In the genomic region with DNA sequence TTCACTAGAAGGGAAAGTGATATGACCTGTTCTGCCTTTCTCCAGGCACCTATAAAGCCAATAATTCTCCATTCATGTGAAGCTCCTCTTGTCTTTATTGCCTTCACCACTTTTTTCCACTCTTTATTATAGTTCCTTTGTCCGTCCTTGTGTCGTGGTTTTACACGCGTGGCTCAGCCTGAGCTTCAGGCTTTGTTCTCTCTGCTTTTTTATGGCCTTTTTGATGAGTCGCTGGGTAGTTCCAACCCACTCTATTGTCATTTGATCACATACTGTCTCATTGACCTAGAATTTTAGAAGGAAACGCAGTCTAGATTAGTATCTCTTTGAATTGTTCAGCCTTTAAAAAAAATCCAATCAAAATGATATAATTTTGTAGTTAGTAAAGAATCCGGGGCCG, we compare ENCODE assay signal across 1 cellular context.
TF ChIP-seq lines count a peak whose summit lies in the region.

No MANE protein-coding gene starts in this region.

TF ChIP-seq in SK-N-SH treated with all-trans-retinoic acid at 6 μM for 48 hours, 23 proteins besides CTCF, POLR2A, EP300 and RAD21 (continued from another document):
- TF ChIP-seq ZFP30 (CRISPR knock-in tag; IDR thresholded peaks at IDR 0.05), result no peak
- TF ChIP-seq TOX (CRISPR knock-in tag; IDR thresholded peaks at IDR 0.05; ENCODE audit: borderline replicate concordance), result no peak
- no peak for TF ChIP-seq ZNF565 (CRISPR knock-in tag; conservative IDR thresholded peaks at IDR 0.05; ENCODE audit: low read depth)
